1 cellular context compared by ENCODE assay signal in the genomic region with DNA sequence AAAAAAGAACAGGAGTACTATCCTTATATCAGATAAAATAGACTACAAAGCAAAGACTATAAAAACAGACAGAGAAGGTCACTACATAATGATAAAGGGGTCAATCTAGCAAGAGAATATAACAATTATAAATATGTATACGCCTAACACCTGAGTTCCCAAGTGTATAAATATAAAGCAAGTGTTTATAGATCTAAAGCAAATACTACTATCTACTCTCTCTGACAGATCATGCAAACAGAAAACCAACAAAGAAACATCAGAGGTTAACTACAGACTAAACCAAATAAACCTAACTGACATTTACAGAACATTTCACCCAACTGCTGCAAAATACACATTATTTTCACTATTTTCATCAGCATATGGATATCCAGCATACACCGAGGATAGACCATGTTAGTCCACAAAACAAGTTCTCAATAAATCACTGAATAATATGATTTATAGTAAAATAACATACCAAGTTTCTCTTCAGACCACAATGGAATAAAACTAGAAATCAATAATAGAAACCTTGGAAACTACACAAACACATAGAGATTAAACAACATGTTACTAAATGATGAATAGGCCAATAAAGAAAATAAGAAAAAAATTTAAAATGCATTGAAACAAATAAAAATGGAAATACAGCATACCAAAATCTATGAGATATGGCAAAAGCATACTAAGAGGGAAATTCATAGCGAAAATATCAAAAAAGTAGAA.
TF ChIP-seq lines count a peak whose summit lies in the region.

No MANE protein-coding gene starts in this region.

TF ChIP-seq in GM12891, 5 proteins besides CTCF, POLR2A, EP300 and RAD21:
- TF ChIP-seq POU2F2 (IDR thresholded peaks at IDR 0.05; ENCODE audit: low read depth, low read length) (no peak), PAX5 (IDR thresholded peaks at IDR 0.05; ENCODE audit: insufficient read depth, low read length, severe bottlenecking) (no peak), TAF1 (IDR thresholded peaks at IDR 0.05; ENCODE audit: low read depth, low read length) (no peak), POLR2AphosphoS5 (IDR thresholded peaks at IDR 0.05; ENCODE audit: low read depth, low read length) (no peak), SPI1 (IDR thresholded peaks at IDR 0.05; ENCODE audit: low read depth, low read length) (no peak)
